In the genomic region with DNA sequence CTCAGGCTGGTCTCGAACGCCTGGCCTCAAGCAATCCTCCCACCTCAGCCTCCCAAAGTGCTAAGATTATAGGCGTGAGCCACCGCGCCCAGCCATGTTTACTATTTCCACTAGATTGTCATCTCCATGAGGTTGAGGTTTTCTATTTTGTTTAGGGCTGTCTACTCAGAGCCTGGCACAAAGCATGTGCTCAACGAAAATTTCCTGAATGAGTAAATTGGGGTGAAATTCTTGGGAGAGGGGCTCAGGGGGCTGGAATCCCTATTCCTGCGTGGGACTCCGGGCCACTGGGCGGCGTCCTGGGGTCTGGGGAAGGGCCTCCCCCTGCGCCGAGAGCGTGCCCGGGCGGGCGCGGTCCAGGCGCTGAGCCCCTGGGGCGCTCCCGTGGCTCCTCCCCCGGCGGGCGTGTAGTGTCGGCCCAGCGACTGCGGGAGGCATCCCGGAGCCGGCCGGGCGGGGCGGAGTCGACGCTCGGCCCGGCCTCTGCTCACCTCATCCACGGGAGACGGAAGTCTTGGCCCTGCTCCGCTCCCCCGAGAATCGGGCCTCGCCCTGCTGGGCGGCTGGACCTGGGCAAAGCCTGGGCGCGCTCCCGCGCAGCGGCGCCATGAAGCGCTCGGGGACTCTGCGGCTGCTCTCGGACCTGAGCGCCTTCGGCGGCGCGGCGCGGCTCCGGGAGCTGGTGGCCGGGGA, we compare ENCODE assay signal across 8 cellular contexts. TPM values are rescaled to one million over a fixed set of nuclear protein-coding genes. Genes with fewer than 3 reads are reported as not detected.
A peak's percentile ranks its signal among the peaks of the same experiment; 100 is the strongest.
DNase-seq lines count a peak whose midpoint lies in the region; ATAC-seq, FAIRE-seq and TF ChIP-seq lines count a peak whose summit lies in the region.

HPS6 (plus strand) TSS at position 482 of the 693 bp plus-strand sequence; CDS start at position 608, 126 bp downstream.

- peaks cover 22% of the 10 kb centered on the region for H3K27me3 Mint-ChIP-seq in WTC11 (ENCODE audit: low read depth)

- peak within 1 kb of the TSS; percentile 91 to 99 for H3K27ac ChIP-seq in A549

- peak within 1 kb of the TSS; percentile 87 for H3K4me3 ChIP-seq in A549
- peak within 1 kb of the TSS; percentile 77 to 81 for H3K4me3 ChIP-seq in cardiac fibroblast (replicated peaks in 1 of 2; ENCODE audit: low read depth in 2 of 2, low read length in 2 of 2)

- ATAC-seq in A549: peak; percentile 92 to 98
- peak; percentile 88 for ATAC-seq in GM18520 (IDR thresholded peaks at IDR 0.05; ENCODE audit: unreplicated experiment)
- peak; percentile 91 for ATAC-seq in HG03064 (IDR thresholded peaks at IDR 0.05; ENCODE audit: low read depth, unreplicated experiment)
- peak; percentile 83 for ATAC-seq in WTC11

- 7% methylated on average over 12 of the region's 61 CpGs for WGBS in A549 (ENCODE audit: missing lambda C conversion rate)

- peaks cover 15% of the 10 kb centered on the region for H3K4me1 Mint-ChIP-seq in WTC11

- H3K9me3 ChIP-seq in A549: no peaks in the 10 kb centered on the region

- peak; percentile 71 for TF ChIP-seq POLR2A in A549 (IDR thresholded peaks at IDR 0.05; ENCODE audit: low read length)

- no peak for TF ChIP-seq EP300 in A549 (IDR thresholded peaks at IDR 0.05)

- DNase-seq in A549 (ENCODE audit: low read depth in 1 of 2, low spot score in 1 of 2): peak; percentile 89 to 90
- peak; percentile 64 for DNase-seq in NCI-H2171 (lab: John Stamatoyannopoulos, UW)
- DNase-seq in WTC11 (ENCODE audit: low spot score): peak; percentile 74
- DNase-seq in cardiac fibroblast (ENCODE audit: low read depth in 2 of 2): peak; percentile 90 to 94
- DNase-seq in iris pigment epithelial cell (ENCODE audit: low read depth): peak; percentile 91
- peak; percentile 78 to 88 (median 80) for DNase-seq in stimulated activated CD4-positive, alpha-beta T cell treated with anti-CD3 and anti-CD28 coated beads, Interleukin-12 subunit alpha, Interleukin-12 subunit beta, amount 100 ng/mL, for 48 hours (ENCODE audit: low read depth in 2 of 3, low spot score in 1 of 3)

- TF ChIP-seq RAD21 in A549 (conservative IDR thresholded peaks at IDR 0.05 in 1 of 2, IDR thresholded peaks at IDR 0.05 in 1 of 2): peak in 1 of 2 experiments; percentile 18; a peak in 1 of 5 replicates

- TF ChIP-seq CTCF in A549 (IDR thresholded peaks at IDR 0.05): peak; percentile 45
- no peak for TF ChIP-seq CTCF in WTC11 (IDR thresholded peaks at IDR 0.05)
- no peak for TF ChIP-seq CTCF in cardiac fibroblast (IDR thresholded peaks at IDR 0.05; ENCODE audit: low read depth, low read length)

- peak within 1 kb of the TSS; percentile 67 for H3K27ac Mint-ChIP-seq in WTC11

- H3K9me3 Mint-ChIP-seq in WTC11: no peaks in the 10 kb centered on the region

- no peak for FAIRE-seq in A549 (lab: Jason Lieb, UNC)

- peaks cover 20% of the 10 kb centered on the region for H3K4me1 ChIP-seq in A549

- H3K36me3 Mint-ChIP-seq in WTC11: no peaks in the 10 kb centered on the region

- POLR2A ChIA-PET in A549 (lab: Yijun Ruan, JAX): interaction anchor here (1.0 to 2.1 kb wide), 2 partner anchors 10 to 13 kb away, joined by 3 to 9 read pairs; partner anchors contain the start of gene ARMH3
- POLR2A ChIA-PET in WTC11 (lab: Charles Lee): interaction anchor here (0.8 to 1.4 kb wide), 2 partner anchors 9 to 277 kb away, joined by 5 to 6 read pairs; partner anchors contain the start of gene ARMH3

- CTCF ChIA-PET in A549 (lab: Yijun Ruan, JAX): interaction anchor here (0.7 to 2.0 kb wide), 5 partner anchors 9 to 55 kb away, joined by 3 to 8 read pairs (median 4); partner anchors contain the start of gene ARMH3
- CTCF ChIA-PET in WTC11 (lab: Charles Lee): interaction anchor here (0.6 to 9.0 kb wide), 5 partner anchors 9 to 1800 kb away, joined by 3 to 134 read pairs (median 4); partner anchors contain the start of gene ARMH3

- peak within 1 kb of the TSS; percentile 97 for H3K4me2 ChIP-seq in A549

- peak within 1 kb of the TSS; percentile 81 for H3K4me3 Mint-ChIP-seq in WTC11

TF ChIP-seq in A549, 52 proteins besides CTCF, POLR2A, EP300 and RAD21 (continues in another document):
- peak; percentile 23 for TF ChIP-seq CHD2 (IDR thresholded peaks at IDR 0.05; ENCODE audit: low read length, partially characterized antibody)
- 0 out of 2 replicates have a peak, but pooled peaks have one; percentile 24 for TF ChIP-seq RCOR1 (IDR thresholded peaks at IDR 0.05; ENCODE audit: low read depth, low read length)
- peak; percentile 98 for TF ChIP-seq CHD4 (IDR thresholded peaks at IDR 0.05; ENCODE audit: borderline replicate concordance)
- TF ChIP-seq, protein P1, sequence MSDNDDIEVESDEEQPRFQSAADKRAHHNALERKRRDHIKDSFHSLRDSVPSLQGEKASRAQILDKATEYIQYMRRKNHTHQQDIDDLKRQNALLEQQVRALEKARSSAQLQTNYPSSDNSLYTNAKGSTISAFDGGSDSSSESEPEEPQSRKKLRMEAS (IDR thresholded peaks at IDR 0.05): peak; percentile 76
- TF ChIP-seq HDAC2 (IDR thresholded peaks at IDR 0.05): 0 out of 2 replicates have a peak, but pooled peaks have one; percentile 28
- TF ChIP-seq, protein P2, sequence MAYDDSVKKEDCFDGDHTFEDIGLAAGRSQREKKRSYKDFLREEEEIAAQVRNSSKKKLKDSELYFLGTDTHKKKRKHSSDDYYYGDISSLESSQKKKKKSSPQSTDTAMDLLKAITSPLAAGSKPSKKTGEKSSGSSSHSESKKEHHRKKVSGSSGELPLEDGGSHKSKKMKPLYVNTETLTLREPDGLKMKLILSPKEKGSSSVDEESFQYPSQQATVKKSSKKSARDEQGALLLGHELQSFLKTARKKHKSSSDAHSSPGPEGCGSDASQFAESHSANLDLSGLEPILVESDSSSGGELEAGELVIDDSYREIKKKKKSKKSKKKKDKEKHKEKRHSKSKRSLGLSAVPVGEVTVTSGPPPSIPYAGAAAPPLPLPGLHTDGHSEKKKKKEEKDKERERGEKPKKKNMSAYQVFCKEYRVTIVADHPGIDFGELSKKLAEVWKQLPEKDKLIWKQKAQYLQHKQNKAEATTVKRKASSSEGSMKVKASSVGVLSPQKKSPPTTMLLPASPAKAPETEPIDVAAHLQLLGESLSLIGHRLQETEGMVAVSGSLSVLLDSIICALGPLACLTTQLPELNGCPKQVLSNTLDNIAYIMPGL (CRISPR knock-in tag; IDR thresholded peaks at IDR 0.05; ENCODE audit: borderline replicate concordance): no peak
- TF ChIP-seq, protein P3, sequence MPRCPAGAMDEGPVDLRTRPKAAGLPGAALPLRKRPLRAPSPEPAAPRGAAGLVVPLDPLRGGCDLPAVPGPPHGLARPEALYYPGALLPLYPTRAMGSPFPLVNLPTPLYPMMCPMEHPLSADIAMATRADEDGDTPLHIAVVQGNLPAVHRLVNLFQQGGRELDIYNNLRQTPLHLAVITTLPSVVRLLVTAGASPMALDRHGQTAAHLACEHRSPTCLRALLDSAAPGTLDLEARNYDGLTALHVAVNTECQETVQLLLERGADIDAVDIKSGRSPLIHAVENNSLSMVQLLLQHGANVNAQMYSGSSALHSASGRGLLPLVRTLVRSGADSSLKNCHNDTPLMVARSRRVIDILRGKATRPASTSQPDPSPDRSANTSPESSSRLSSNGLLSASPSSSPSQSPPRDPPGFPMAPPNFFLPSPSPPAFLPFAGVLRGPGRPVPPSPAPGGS (IDR thresholded peaks at IDR 0.05): peak; percentile 70; the same call in 2 of the 3 replicates
- TF ChIP-seq HOXB5 (CRISPR knock-in tag; IDR thresholded peaks at IDR 0.05): no peak

TF ChIP-seq in WTC11, 78 proteins besides CTCF, POLR2A, EP300 and RAD21 (continues in another document):
- TF ChIP-seq ZBTB21 (CRISPR knock-in tag; IDR thresholded peaks at IDR 0.05; ENCODE audit: borderline replicate concordance) (no peak), KAT7 (CRISPR knock-in tag; IDR thresholded peaks at IDR 0.05; ENCODE audit: borderline replicate concordance) (0 out of 2 replicates have a peak, but pooled peaks have one; percentile 67), ERG (CRISPR knock-in tag; IDR thresholded peaks at IDR 0.05) (no peak), TP53 (CRISPR knock-in tag; IDR thresholded peaks at IDR 0.05) (no peak), CBFB (CRISPR knock-in tag; IDR thresholded peaks at IDR 0.05; ENCODE audit: low read depth) (no peak), ZNF416 (CRISPR knock-in tag; IDR thresholded peaks at IDR 0.05) (no peak)
- TF ChIP-seq, protein P4, sequence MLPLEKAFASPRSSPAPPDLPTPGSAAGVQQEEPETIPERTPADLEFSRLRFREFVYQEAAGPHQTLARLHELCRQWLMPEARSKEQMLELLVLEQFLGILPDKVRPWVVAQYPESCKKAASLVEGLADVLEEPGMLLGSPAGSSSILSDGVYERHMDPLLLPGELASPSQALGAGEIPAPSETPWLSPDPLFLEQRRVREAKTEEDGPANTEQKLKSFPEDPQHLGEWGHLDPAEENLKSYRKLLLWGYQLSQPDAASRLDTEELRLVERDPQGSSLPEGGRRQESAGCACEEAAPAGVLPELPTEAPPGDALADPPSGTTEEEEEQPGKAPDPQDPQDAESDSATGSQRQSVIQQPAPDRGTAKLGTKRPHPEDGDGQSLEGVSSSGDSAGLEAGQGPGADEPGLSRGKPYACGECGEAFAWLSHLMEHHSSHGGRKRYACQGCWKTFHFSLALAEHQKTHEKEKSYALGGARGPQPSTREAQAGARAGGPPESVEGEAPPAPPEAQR (CRISPR knock-in tag; IDR thresholded peaks at IDR 0.05): no peak

RNA-seq across cellular contexts. Expression of gene HPS6, which starts in this region (rescaled TPM):
- polyA plus RNA-seq in A549 (2011; rRNA removed): 5.6 and 7.6 TPM in 2 replicates
- 6.6 and 10.0 TPM in 2 replicates for polyA plus RNA-seq in A549 (2012; cell fraction: cytosol; rRNA removed)
- 11.4 and 12.5 TPM in 2 replicates for polyA plus RNA-seq in A549 (2012; cell fraction: nucleus; rRNA removed)
- polyA plus RNA-seq in A549 (2017; fragmentation: RNase III; extraction: RNeasy Plus Mini Kit Qiagen cat#74134 plus additional on column Dnase treatment): 13.0 to 16.7 TPM (median 15.3 TPM) in 3 replicates
- polyA minus RNA-seq in A549 (2011; rRNA and poly(A)+ RNA removed): 12.1 and 15.2 TPM in 2 replicates
- 18.7 to 20.6 TPM (median 20.6 TPM) in 3 replicates for total RNA-seq in WTC11 (2021)

Comparison
In these comparisons a context has a peak if more than half of its experiments do, and no peak if none do; other contexts are left out.
1. Peak in every context shown above with its lines: DNase-seq, ATAC-seq, H3K4me3 ChIP-seq and H3K27ac ChIP-seq.